Comparison of ENCODE assay signal across 29 cellular contexts in the genomic region with DNA sequence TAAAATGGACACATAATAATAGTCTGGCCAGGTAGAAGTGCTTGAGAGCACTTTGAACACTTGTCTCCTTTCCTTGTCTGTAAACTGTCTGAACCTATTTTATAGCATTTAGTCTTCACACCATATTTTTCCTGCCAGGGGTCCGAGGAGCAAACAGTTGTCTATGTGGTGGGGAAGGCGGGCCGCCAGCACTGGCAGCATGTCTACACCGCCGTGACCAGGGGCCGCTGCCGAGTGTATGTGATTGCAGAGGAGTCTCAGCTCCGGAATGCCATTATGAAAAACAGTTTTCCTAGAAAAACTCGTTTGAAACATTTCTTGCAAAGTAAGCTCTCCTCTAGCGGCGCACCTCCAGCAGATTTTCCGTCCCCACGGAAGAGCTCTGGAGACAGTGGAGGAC.
"Had no signal": no experiment of that assay in that cellular context is flagged by ENCODE, and none has a peak within 500 bp of the region (broad histone marks: within the 10 kb centered on the region; RNA-seq: fewer than 3 reads in every experiment).

No MANE protein-coding gene starts in this region.

- H3K4me1 ChIP-seq: ascending aorta, breast epithelium, esophagus muscularis mucosa, gastroesophageal sphincter had no signal

- H3K27ac ChIP-seq: ascending aorta, breast epithelium, cardiac muscle cell, coronary artery, dorsolateral prefrontal cortex, esophagus muscularis mucosa, gastroesophageal sphincter, heart right ventricle had no signal

- ATAC-seq: activated CD8-positive, alpha-beta T cell treated with anti-CD3 and anti-CD28 coated beads for 36 hours; effector memory CD8-positive, alpha-beta T cell; gastroesophageal sphincter; heart right ventricle had no signal

- H3K27me3 Mint-ChIP-seq: activated CD4-positive, alpha-beta T cell treated with anti-CD3 and anti-CD28 coated beads for 36 hours; activated CD8-positive, alpha-beta T cell treated with anti-CD3 and anti-CD28 coated beads for 36 hours; activated naive CD4-positive, alpha-beta T cell treated with anti-CD3 and anti-CD28 coated beads, Interleukin-2, amount 10 ng/mL, durations not matched to agents 7 days and 5 days; activated naive CD8-positive, alpha-beta T cell treated with anti-CD3 and anti-CD28 coated beads, Interleukin-2, amount 10 ng/mL, durations not matched to agents 7 days and 5 days; brain; dendritic cell treated with granulocyte-macrophage colony-stimulating factor and Interleukin-4, amounts not matched to agents 40 ng/mL and 50 ng/mL, for 4 days; effector memory CD8-positive, alpha-beta T cell had no signal

- H3K4me1 Mint-ChIP-seq: activated naive CD4-positive, alpha-beta T cell treated with anti-CD3 and anti-CD28 coated beads, Interleukin-2, amount 10 ng/mL, durations not matched to agents 7 days and 5 days; brain had no signal

- H3K27me3 ChIP-seq: ascending aorta, breast epithelium, cardiac muscle cell, dorsolateral prefrontal cortex, esophagus muscularis mucosa, gastroesophageal sphincter, heart right ventricle had no signal

- H3K27ac Mint-ChIP-seq: activated CD4-positive, alpha-beta T cell treated with anti-CD3 and anti-CD28 coated beads for 36 hours; activated naive CD4-positive, alpha-beta T cell treated with anti-CD3 and anti-CD28 coated beads, Interleukin-2, amount 10 ng/mL, durations not matched to agents 7 days and 5 days; activated naive CD8-positive, alpha-beta T cell treated with anti-CD3 and anti-CD28 coated beads, Interleukin-2, amount 10 ng/mL, durations not matched to agents 7 days and 5 days; dendritic cell treated with granulocyte-macrophage colony-stimulating factor and Interleukin-4, amounts not matched to agents 40 ng/mL and 50 ng/mL, for 4 days had no signal

- H3K9me3 Mint-ChIP-seq: activated CD8-positive, alpha-beta T cell treated with anti-CD3 and anti-CD28 coated beads for 36 hours; activated naive CD4-positive, alpha-beta T cell treated with anti-CD3 and anti-CD28 coated beads, Interleukin-2, amount 10 ng/mL, durations not matched to agents 7 days and 5 days; activated naive CD4-positive, alpha-beta T cell treated with anti-CD3 and anti-CD28 coated beads, Interleukin-2, amount 50 U/mL, for 72 hours; activated naive CD8-positive, alpha-beta T cell treated with anti-CD3 and anti-CD28 coated beads, Interleukin-2, amount 10 ng/mL, durations not matched to agents 7 days and 5 days; brain; dendritic cell treated with granulocyte-macrophage colony-stimulating factor and Interleukin-4, amounts not matched to agents 40 ng/mL and 50 ng/mL, for 4 days; effector memory CD8-positive, alpha-beta T cell had no signal

- DNase-seq: activated CD4-positive, alpha-beta T cell treated with anti-CD3 and anti-CD28 coated beads for 36 hours; activated CD4-positive, alpha-beta T cell treated with anti-CD3 and anti-CD28 coated beads, Interleukin-2, amount 50 U/mL, for 1 hour; activated CD4-positive, alpha-beta T cell treated with anti-CD3 and anti-CD28 coated beads, Interleukin-2, amount 50 U/mL, for 48 hours; activated CD4-positive, CD25-positive, alpha-beta regulatory T cell; activated CD4-positive, CD25-positive, alpha-beta regulatory T cell treated with anti-CD3 and anti-CD28 coated beads, Interleukin-2, amount 50 U/mL, for 72 hours; activated CD8-positive, alpha-beta memory T cell treated with anti-CD3 and anti-CD28 coated beads for 24 hours; activated CD8-positive, alpha-beta T cell treated with anti-CD3 and anti-CD28 coated beads for 36 hours; activated gamma-delta T cell; activated naive CD4-positive, alpha-beta T cell; activated naive CD4-positive, alpha-beta T cell treated with anti-CD3 and anti-CD28 coated beads, Interleukin-2, amount 10 ng/mL, durations not matched to agents 7 days and 5 days; activated naive CD8-positive, alpha-beta T cell treated with anti-CD3 and anti-CD28 coated beads, Interleukin-2, amount 10 ng/mL, durations not matched to agents 7 days and 5 days; activated T-cell treated with anti-CD3 and anti-CD28 coated beads, Interleukin-2, amount 50 U/mL, for 48 hours; central memory CD4-positive, alpha-beta T cell; dorsolateral prefrontal cortex; effector memory CD8-positive, alpha-beta T cell; erythroblast; foreskin melanocyte; heart right ventricle; T-helper 1 cell; T-helper 2 cell had no signal

- H3K9me3 ChIP-seq: ascending aorta, breast epithelium, esophagus muscularis mucosa, gastroesophageal sphincter, heart right ventricle had no signal

- H3K36me3 ChIP-seq: breast epithelium, cardiac muscle cell had no signal

- H3K4me3 ChIP-seq: ascending aorta, breast epithelium, cardiac muscle cell, coronary artery, dorsolateral prefrontal cortex, esophagus muscularis mucosa, gastroesophageal sphincter, heart right ventricle had no signal

- H3K4me3 Mint-ChIP-seq: activated CD4-positive, alpha-beta T cell treated with anti-CD3 and anti-CD28 coated beads for 36 hours; activated CD8-positive, alpha-beta T cell treated with anti-CD3 and anti-CD28 coated beads for 36 hours; activated naive CD4-positive, alpha-beta T cell treated with anti-CD3 and anti-CD28 coated beads, Interleukin-2, amount 10 ng/mL, durations not matched to agents 7 days and 5 days; activated naive CD8-positive, alpha-beta T cell treated with anti-CD3 and anti-CD28 coated beads, Interleukin-2, amount 10 ng/mL, durations not matched to agents 7 days and 5 days; brain; dendritic cell treated with granulocyte-macrophage colony-stimulating factor and Interleukin-4, amounts not matched to agents 40 ng/mL and 50 ng/mL, for 4 days; effector memory CD8-positive, alpha-beta T cell had no signal
